Comparison of ENCODE assay signal across 23 cellular contexts in the genomic region with DNA sequence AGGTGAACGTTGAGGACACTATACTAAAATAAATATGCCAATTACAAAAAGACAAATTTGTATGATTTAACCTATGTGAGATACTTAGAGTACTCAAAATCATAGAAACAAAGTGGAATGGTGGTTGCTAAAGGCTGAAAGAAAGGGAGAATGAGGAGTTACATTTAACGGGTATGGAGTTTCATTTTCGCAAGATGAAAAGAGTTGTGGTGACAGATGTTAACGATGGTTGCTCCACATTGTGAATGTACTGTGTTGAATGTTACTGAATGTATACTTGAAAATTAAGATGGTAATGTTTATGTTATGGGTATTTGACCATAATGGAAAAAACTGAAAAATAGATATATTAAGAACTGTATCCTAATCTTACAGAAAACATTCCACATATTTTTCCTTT.
"Had no signal": no experiment of that assay in that cellular context is flagged by ENCODE, and none has a peak within 500 bp of the region (broad histone marks: within the 10 kb centered on the region; RNA-seq: fewer than 3 reads in every experiment).

No MANE protein-coding gene starts in this region.

- H3K27ac ChIP-seq: HL-60, SJCRH30 had no signal

- H3K4me3 Mint-ChIP-seq: IgD-negative memory B cell, T-helper 17 cell had no signal

- H3K4me1 Mint-ChIP-seq: IgD-negative memory B cell, T-helper 17 cell had no signal

- FAIRE-seq: HTR-8/SVneo, RCC 7860 had no signal

- H3K36me3 Mint-ChIP-seq: IgD-negative memory B cell had no signal

- H3K36me3 ChIP-seq: MG63, SJCRH30 had no signal

- H3K4me3 ChIP-seq: MG63, SJCRH30 had no signal

- H3K9me3 ChIP-seq: MG63, SJCRH30 had no signal

- H3K27ac Mint-ChIP-seq: IgD-negative memory B cell, T-helper 17 cell had no signal

- ATAC-seq: SK-N-SH treated with all-trans-retinoic acid at 6 μM for 48 hours, T-helper 17 cell had no signal

- DNase-seq: Karpas-422, KBM-7, MG63, NCI-H1092 treated with DMSO at 0.1 percent for 48 hours, NCI-H1436 treated with DMSO at 0.1 percent for 48 hours, NCI-H1694, NCI-H187 treated with DMSO at 0.1 percent for 48 hours, NCI-H2029 treated with DMSO at 0.1 percent for 48 hours, NCI-H2107, NCI-H2227 treated with DMSO at 0.1 percent for 48 hours, NCI-H524, NCI-H526 treated with DMSO at 0.1 percent for 48 hours, NCI-H748 treated with DMSO at 0.1 percent for 48 hours, RPMI8226, SHP77 treated with DMSO at 0.1 percent for 48 hours, T-helper 1 cell, T-helper 17 cell had no signal

- H3K27me3 ChIP-seq: MG63, SJCRH30 had no signal

- H3K4me1 ChIP-seq: SJCRH30 had no signal

- H3K27me3 Mint-ChIP-seq: IgD-negative memory B cell had no signal
